Comparison of ENCODE assay signal across 8 cellular contexts in genomic region chr1:219416598-219417238, GRCh38.
A peak's percentile ranks its signal among the peaks of the same experiment; 100 is the strongest.
DNase-seq lines count a peak whose midpoint lies in the region; ATAC-seq and TF ChIP-seq lines count a peak whose summit lies in the region.

No MANE protein-coding gene starts in this region.

- H3K27me3 ChIP-seq in BE2C, result no peaks in the 10 kb centered on the region
- no peaks in the 10 kb centered on the region for H3K27me3 ChIP-seq in endodermal cell (ENCODE audit: control insufficient read depth, insufficient read depth, low read length, poor library complexity, severe bottlenecking)

- DNase-seq in BE2C, result peak; percentile 70
- DNase-seq in NCI-H226, result peak; percentile 3
- peak; percentile 23 to 40 for DNase-seq in activated CD4-positive, alpha-beta T cell treated with anti-CD3 and anti-CD28 coated beads, Interleukin-2, amount 50 U/mL, for 4 hours
- peak; percentile 88 for DNase-seq in endodermal cell
- DNase-seq in myocyte (ENCODE audit: low read depth), result peak; percentile 70
- peak in 31 of 49 donors; percentile 2 to 58 (median 23) for DNase-seq in substantia nigra (lab: John Stamatoyannopoulos, UW)

- no peaks in the 10 kb centered on the region for H3K9me3 ChIP-seq in BE2C
- H3K9me3 ChIP-seq in endodermal cell (ENCODE audit: control insufficient read depth, low read length), result no peaks in the 10 kb centered on the region

- H3K4me3 Mint-ChIP-seq in endodermal cell, result no peak overlapping the region

- TF ChIP-seq CTCF in BE2C (IDR thresholded peaks at IDR 0.05; ENCODE audit: low read depth, low read length) (peak; percentile 91), endodermal cell (conservative IDR thresholded peaks at IDR 0.05) (peak; percentile 85)

- ATAC-seq in GM18873 (IDR thresholded peaks at IDR 0.05; ENCODE audit: low FRiP score, unreplicated experiment), result peak; percentile 77
- peak; percentile 94 for ATAC-seq in HG03097 (IDR thresholded peaks at IDR 0.05; ENCODE audit: low FRiP score, unreplicated experiment)

- H3K4me1 ChIP-seq in BE2C (no peaks in the 10 kb centered on the region), endodermal cell (ENCODE audit: control insufficient read depth, insufficient read depth, low read length) (no peaks in the 10 kb centered on the region)

- H3K4me3 ChIP-seq in BE2C (ENCODE audit: low read depth, low read length) (no peak overlapping the region), endodermal cell (ENCODE audit: low read length) (no peak overlapping the region)

- H3K27ac ChIP-seq in endodermal cell (ENCODE audit: low read depth, low read length) (no peak overlapping the region), substantia nigra (ENCODE audit: low read depth, low read length, poor library complexity, severe bottlenecking) (no peak overlapping the region)

- no peaks in the 10 kb centered on the region for H3K36me3 ChIP-seq in BE2C
- H3K36me3 ChIP-seq in endodermal cell (ENCODE audit: control insufficient read depth, insufficient read depth, low read length), result no peaks in the 10 kb centered on the region

- 6 to 13% methylated on average over 1 of the region's 1 CpG for WGBS in endodermal cell (ENCODE audit: insufficient coverage in 1 of 2, insufficient read length in 1 of 2), 2 experiments

- no peak overlapping the region for H3K27ac Mint-ChIP-seq in endodermal cell

- no peak overlapping the region for H3K9ac ChIP-seq in endodermal cell (ENCODE audit: extremely low read depth, low read length, poor library complexity, severe bottlenecking)

- H3K9me3 Mint-ChIP-seq in endodermal cell, result no peaks in the 10 kb centered on the region

- H3K4me1 Mint-ChIP-seq in endodermal cell, result peaks cover 2% of the 10 kb centered on the region

- no peaks in the 10 kb centered on the region for H3K36me3 Mint-ChIP-seq in endodermal cell (ENCODE audit: low read depth)

- no peaks in the 10 kb centered on the region for H3K27me3 Mint-ChIP-seq in endodermal cell (ENCODE audit: insufficient read depth)

Comparison
In these comparisons a context has a peak if more than half of its experiments do, and no peak if none do; other contexts are left out.
1. DNase-seq: peak in every context shown above with its lines; median percentile 88 in endodermal cell; 70 in BE2C; 70 in myocyte; 32 in activated CD4-positive, alpha-beta T cell treated with anti-CD3 and anti-CD28 coated beads, Interleukin-2, amount 50 U/mL, for 4 hours; 23 in substantia nigra; 3 in NCI-H226.